Comparison of ENCODE assay signal across 1 cellular context in the genomic region with DNA sequence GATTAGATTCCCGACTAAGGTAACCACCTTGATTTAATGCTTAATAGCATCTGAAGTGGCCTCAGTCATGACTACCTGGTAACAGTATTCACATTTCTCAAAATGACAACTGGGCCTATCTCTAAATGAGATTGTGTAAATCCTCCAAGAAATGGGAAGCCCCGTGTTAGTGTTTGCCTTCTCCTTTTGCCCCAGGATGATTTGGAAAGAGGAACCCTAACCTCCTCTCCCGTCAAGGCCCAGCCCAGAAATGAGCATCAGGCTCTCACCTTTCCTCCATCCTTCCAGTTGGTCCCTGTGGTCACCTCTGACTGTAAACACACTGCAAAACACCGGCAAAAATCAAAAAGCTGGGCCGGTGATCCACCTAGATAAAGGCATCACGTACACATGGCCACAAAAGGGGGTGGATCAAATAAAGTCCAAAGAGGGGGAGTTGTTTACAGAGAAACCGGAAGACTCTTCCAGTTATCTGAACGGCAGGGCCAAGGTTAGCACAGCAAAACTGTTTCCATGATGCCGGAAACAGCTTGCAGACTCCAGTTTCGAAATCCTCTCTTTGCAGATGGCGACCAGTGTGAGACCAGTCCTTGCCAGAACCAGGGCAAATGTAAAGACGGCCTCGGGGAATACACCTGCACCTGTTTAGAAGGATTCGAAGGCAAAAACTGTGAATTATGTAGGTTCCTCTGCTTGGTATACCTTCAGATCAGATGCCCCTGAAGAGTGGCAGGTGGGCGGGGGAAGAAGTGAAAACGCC.
TF ChIP-seq lines count a peak whose summit lies in the region.

No MANE protein-coding gene starts in this region.

TF ChIP-seq in HepG2, 621 proteins besides CTCF, POLR2A, EP300 and RAD21 (continued from another document and continues in another):
- TF ChIP-seq, protein P1, sequence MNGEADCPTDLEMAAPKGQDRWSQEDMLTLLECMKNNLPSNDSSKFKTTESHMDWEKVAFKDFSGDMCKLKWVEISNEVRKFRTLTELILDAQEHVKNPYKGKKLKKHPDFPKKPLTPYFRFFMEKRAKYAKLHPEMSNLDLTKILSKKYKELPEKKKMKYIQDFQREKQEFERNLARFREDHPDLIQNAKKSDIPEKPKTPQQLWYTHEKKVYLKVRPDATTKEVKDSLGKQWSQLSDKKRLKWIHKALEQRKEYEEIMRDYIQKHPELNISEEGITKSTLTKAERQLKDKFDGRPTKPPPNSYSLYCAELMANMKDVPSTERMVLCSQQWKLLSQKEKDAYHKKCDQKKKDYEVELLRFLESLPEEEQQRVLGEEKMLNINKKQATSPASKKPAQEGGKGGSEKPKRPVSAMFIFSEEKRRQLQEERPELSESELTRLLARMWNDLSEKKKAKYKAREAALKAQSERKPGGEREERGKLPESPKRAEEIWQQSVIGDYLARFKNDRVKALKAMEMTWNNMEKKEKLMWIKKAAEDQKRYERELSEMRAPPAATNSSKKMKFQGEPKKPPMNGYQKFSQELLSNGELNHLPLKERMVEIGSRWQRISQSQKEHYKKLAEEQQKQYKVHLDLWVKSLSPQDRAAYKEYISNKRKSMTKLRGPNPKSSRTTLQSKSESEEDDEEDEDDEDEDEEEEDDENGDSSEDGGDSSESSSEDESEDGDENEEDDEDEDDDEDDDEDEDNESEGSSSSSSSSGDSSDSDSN (CRISPR knock-in tag; IDR thresholded peaks at IDR 0.05), result peak; percentile 47; the same call in 1 of the 2 replicates
- TF ChIP-seq SMAD3 (CRISPR knock-in tag; IDR thresholded peaks at IDR 0.05) (peak; percentile 59; the same call in 1 of the 2 replicates), DPF2 (CRISPR knock-in tag; IDR thresholded peaks at IDR 0.05; ENCODE audit: borderline replicate concordance, low read depth) (peak; percentile 92; the same call in 1 of the 2 replicates), CCAR2 (optimal IDR thresholded peaks at IDR 0.05; ENCODE audit: low read depth, low read length) (no peak), ZNF282 (IDR thresholded peaks at IDR 0.05; ENCODE audit: partially characterized antibody) (no peak), STAG1 (CRISPR knock-in tag; IDR thresholded peaks at IDR 0.05) (peak; percentile 37; the same call in 1 of the 2 replicates), SAFB2 (CRISPR knock-in tag; IDR thresholded peaks at IDR 0.05; ENCODE audit: borderline replicate concordance, low read depth) (0 out of 2 replicates have a peak, but pooled peaks have one; percentile 29), KDM6A (CRISPR knock-in tag; IDR thresholded peaks at IDR 0.05; ENCODE audit: low read depth) (peak; percentile 74), KAT7 (CRISPR knock-in tag; IDR thresholded peaks at IDR 0.05; ENCODE audit: borderline replicate concordance) (peak; percentile 48; the same call in 1 of the 2 replicates), ZBTB8A (CRISPR knock-in tag; IDR thresholded peaks at IDR 0.05; ENCODE audit: borderline replicate concordance, low read depth) (no peak), ARNTL (CRISPR knock-in tag; IDR thresholded peaks at IDR 0.05) (peak; percentile 88), ZSCAN31 (CRISPR knock-in tag; IDR thresholded peaks at IDR 0.05; ENCODE audit: low read depth) (peak; percentile 85), ZNF577 (CRISPR knock-in tag; IDR thresholded peaks at IDR 0.05; ENCODE audit: borderline replicate concordance, low read depth) (no peak), HMG20B (CRISPR knock-in tag; conservative IDR thresholded peaks at IDR 0.05) (peak; percentile 78), ZEB1 (IDR thresholded peaks at IDR 0.05; ENCODE audit: insufficient replicate concordance, low read depth) (peak; percentile 89), BORCS8-MEF2B (CRISPR knock-in tag; IDR thresholded peaks at IDR 0.05) (no peak), NCOA5 (CRISPR knock-in tag; IDR thresholded peaks at IDR 0.05) (no peak), ZKSCAN5 (CRISPR knock-in tag; IDR thresholded peaks at IDR 0.05) (0 out of 2 replicates have a peak, but pooled peaks have one; percentile 15)
- TF ChIP-seq, protein P2, sequence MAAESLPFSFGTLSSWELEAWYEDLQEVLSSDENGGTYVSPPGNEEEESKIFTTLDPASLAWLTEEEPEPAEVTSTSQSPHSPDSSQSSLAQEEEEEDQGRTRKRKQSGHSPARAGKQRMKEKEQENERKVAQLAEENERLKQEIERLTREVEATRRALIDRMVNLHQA (CRISPR knock-in tag; IDR thresholded peaks at IDR 0.05), result no peak
- TF ChIP-seq, protein P3, sequence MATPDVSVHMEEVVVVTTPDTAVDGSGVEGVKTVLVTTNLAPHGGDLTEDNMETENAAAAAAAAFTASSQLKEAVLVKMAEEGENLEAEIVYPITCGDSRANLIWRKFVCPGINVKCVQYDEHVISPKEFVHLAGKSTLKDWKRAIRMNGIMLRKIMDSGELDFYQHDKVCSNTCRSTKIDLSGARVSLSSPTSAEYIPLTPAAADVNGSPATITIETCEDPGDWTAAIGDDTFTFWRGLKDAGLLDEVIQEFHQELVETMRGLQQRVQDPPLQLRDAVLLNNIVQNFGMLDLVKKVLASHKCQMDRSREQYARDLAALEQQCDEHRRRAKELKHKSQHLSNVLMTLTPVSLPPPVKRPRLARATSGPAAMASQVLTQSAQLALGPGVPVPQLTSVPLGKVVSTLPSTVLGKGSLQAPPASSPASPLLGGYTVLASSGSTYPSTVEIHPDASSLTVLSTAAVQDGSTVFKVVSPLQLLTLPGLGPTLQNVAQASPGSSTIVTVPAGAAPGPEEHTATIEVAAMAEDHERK (CRISPR knock-in tag; IDR thresholded peaks at IDR 0.05; ENCODE audit: low read depth), result peak; percentile 37; the same call in 1 of the 2 replicates
- TF ChIP-seq, protein P4, sequence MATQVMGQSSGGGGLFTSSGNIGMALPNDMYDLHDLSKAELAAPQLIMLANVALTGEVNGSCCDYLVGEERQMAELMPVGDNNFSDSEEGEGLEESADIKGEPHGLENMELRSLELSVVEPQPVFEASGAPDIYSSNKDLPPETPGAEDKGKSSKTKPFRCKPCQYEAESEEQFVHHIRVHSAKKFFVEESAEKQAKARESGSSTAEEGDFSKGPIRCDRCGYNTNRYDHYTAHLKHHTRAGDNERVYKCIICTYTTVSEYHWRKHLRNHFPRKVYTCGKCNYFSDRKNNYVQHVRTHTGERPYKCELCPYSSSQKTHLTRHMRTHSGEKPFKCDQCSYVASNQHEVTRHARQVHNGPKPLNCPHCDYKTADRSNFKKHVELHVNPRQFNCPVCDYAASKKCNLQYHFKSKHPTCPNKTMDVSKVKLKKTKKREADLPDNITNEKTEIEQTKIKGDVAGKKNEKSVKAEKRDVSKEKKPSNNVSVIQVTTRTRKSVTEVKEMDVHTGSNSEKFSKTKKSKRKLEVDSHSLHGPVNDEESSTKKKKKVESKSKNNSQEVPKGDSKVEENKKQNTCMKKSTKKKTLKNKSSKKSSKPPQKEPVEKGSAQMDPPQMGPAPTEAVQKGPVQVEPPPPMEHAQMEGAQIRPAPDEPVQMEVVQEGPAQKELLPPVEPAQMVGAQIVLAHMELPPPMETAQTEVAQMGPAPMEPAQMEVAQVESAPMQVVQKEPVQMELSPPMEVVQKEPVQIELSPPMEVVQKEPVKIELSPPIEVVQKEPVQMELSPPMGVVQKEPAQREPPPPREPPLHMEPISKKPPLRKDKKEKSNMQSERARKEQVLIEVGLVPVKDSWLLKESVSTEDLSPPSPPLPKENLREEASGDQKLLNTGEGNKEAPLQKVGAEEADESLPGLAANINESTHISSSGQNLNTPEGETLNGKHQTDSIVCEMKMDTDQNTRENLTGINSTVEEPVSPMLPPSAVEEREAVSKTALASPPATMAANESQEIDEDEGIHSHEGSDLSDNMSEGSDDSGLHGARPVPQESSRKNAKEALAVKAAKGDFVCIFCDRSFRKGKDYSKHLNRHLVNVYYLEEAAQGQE (IDR thresholded peaks at IDR 0.05; ENCODE audit: borderline replicate concordance in 1 of 2, low read depth in 1 of 2, low read length in 2 of 2), result no peak; a peak in 1 of 4 replicates
- TF ChIP-seq, protein P5, sequence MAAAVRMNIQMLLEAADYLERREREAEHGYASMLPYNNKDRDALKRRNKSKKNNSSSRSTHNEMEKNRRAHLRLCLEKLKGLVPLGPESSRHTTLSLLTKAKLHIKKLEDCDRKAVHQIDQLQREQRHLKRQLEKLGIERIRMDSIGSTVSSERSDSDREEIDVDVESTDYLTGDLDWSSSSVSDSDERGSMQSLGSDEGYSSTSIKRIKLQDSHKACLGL (CRISPR knock-in tag; IDR thresholded peaks at IDR 0.05), result no peak
- TF ChIP-seq, protein P6, sequence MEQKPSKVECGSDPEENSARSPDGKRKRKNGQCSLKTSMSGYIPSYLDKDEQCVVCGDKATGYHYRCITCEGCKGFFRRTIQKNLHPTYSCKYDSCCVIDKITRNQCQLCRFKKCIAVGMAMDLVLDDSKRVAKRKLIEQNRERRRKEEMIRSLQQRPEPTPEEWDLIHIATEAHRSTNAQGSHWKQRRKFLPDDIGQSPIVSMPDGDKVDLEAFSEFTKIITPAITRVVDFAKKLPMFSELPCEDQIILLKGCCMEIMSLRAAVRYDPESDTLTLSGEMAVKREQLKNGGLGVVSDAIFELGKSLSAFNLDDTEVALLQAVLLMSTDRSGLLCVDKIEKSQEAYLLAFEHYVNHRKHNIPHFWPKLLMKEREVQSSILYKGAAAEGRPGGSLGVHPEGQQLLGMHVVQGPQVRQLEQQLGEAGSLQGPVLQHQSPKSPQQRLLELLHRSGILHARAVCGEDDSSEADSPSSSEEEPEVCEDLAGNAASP (CRISPR knock-in tag; IDR thresholded peaks at IDR 0.05; ENCODE audit: borderline replicate concordance), result peak; percentile 75; the same call in 1 of the 2 replicates
- TF ChIP-seq, protein P7, sequence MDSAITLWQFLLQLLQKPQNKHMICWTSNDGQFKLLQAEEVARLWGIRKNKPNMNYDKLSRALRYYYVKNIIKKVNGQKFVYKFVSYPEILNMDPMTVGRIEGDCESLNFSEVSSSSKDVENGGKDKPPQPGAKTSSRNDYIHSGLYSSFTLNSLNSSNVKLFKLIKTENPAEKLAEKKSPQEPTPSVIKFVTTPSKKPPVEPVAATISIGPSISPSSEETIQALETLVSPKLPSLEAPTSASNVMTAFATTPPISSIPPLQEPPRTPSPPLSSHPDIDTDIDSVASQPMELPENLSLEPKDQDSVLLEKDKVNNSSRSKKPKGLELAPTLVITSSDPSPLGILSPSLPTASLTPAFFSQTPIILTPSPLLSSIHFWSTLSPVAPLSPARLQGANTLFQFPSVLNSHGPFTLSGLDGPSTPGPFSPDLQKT (CRISPR knock-in tag; IDR thresholded peaks at IDR 0.05; ENCODE audit: borderline replicate concordance), result no peak
- TF ChIP-seq, protein P8, sequence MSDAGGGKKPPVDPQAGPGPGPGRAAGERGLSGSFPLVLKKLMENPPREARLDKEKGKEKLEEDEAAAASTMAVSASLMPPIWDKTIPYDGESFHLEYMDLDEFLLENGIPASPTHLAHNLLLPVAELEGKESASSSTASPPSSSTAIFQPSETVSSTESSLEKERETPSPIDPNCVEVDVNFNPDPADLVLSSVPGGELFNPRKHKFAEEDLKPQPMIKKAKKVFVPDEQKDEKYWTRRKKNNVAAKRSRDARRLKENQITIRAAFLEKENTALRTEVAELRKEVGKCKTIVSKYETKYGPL (CRISPR knock-in tag; IDR thresholded peaks at IDR 0.05), result no peak
- TF ChIP-seq, protein P9, sequence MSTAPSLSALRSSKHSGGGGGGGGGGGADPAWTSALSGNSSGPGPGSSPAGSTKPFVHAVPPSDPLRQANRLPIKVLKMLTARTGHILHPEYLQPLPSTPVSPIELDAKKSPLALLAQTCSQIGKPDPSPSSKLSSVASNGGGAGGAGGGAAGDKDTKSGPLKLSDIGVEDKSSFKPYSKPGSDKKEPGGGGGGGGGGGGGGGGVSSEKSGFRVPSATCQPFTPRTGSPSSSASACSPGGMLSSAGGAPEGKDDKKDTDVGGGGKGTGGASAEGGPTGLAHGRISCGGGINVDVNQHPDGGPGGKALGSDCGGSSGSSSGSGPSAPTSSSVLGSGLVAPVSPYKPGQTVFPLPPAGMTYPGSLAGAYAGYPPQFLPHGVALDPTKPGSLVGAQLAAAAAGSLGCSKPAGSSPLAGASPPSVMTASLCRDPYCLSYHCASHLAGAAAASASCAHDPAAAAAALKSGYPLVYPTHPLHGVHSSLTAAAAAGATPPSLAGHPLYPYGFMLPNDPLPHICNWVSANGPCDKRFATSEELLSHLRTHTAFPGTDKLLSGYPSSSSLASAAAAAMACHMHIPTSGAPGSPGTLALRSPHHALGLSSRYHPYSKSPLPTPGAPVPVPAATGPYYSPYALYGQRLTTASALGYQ (CRISPR knock-in tag; IDR thresholded peaks at IDR 0.05), result peak; percentile 92; the same call in 1 of the 2 replicates
